In the genomic region with DNA sequence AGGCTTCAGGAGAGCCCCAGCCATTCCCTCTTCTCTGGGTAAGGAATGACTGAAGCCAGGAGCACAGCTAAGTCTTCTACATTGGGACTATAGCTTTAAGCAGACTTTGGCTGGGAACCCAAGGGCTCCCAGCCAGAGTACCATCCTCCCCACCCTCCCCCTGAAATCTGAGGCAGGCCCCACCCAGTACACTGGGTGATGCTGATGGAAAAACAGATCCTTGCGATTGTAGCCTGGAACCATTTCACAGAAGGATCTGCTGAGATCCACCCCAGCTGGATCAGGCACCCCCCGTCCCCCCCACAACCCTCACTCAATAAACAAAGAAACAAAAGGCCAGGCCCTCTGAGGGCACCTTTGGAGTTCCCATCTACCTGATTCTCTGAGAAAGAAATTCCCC, we compare ENCODE assay signal across 8 cellular contexts.
DNase-seq lines count a peak whose midpoint lies in the region; ATAC-seq and TF ChIP-seq lines count a peak whose summit lies in the region.

No MANE protein-coding gene starts in this region.

- H3K27ac ChIP-seq in HUES48 (ENCODE audit: low read depth, low read length) (peak overlapping the region; percentile 93), iPS-20b (ENCODE audit: low read length) (peak overlapping the region; percentile 95)

- H3K9ac ChIP-seq in HUES48 (ENCODE audit: low read depth, low read length) (no peak overlapping the region), iPS-20b (ENCODE audit: low read depth, low read length) (peak overlapping the region; percentile 92; the same call in 1 of the 2 replicates)

- no peaks in the 10 kb centered on the region for H3K9me3 ChIP-seq in HUES48 (ENCODE audit: control insufficient read depth, insufficient read depth, low read length)
- no peaks in the 10 kb centered on the region for H3K9me3 ChIP-seq in iPS-20b (ENCODE audit: insufficient read depth, low read depth, low read length)

- DNase-seq in astrocyte of the cerebellum (ENCODE audit: low read depth) (no peak), superior temporal gyrus (ENCODE audit: extremely low spot score) (peak; percentile 88)
- DNase-seq in stimulated activated CD4-positive, alpha-beta T cell treated with anti-CD3 and anti-CD28 coated beads, Interleukin-4, amount 100 ng/mL, for 1 hour = no peak

- H3K27me3 ChIP-seq in HUES48 (ENCODE audit: control insufficient read depth, insufficient read depth, low read length) (no peaks in the 10 kb centered on the region), iPS-20b (ENCODE audit: insufficient read depth, low read length) (no peaks in the 10 kb centered on the region)

- H3K36me3 ChIP-seq in HUES48 (ENCODE audit: control insufficient read depth, insufficient read depth, low read length) (peaks cover 18% of the 10 kb centered on the region), iPS-20b (ENCODE audit: insufficient read depth, low read depth, low read length) (peaks cover 30% of the 10 kb centered on the region; the same call in 1 of the 2 replicates)

- H3K4me3 ChIP-seq in HUES48 (ENCODE audit: low read depth, low read length) (no peak overlapping the region), astrocyte of the cerebellum (ENCODE audit: low read depth, low read length) (peak overlapping the region; percentile 78), iPS-20b (ENCODE audit: low read length) (no peak overlapping the region; the same call in 1 of the 2 replicates)

- in situ Hi-C loops in astrocyte of the cerebellum (cut with HindIII; ENCODE audit: low sequenced_read_pairs) = no loop called here

- ATAC-seq in HG02870 (IDR thresholded peaks at IDR 0.05; ENCODE audit: unreplicated experiment) = no peak
- no peak for ATAC-seq in GM21360 (IDR thresholded peaks at IDR 0.05; ENCODE audit: unreplicated experiment)
- ATAC-seq in HG03521 (IDR thresholded peaks at IDR 0.05; ENCODE audit: unreplicated experiment) = no peak

- TF ChIP-seq CTCF in astrocyte of the cerebellum (IDR thresholded peaks at IDR 0.05; ENCODE audit: low read depth, low read length, missing control alignments) = no peak

- H3K4me1 ChIP-seq in HUES48 (ENCODE audit: control insufficient read depth, insufficient read depth, low read length) = peaks cover 48% of the 10 kb centered on the region
- H3K4me1 ChIP-seq in iPS-20b (ENCODE audit: insufficient read depth, low read length) = peaks cover 33% of the 10 kb centered on the region
